In genomic region chr15:73273181-73274002, GRCh38 we compare ENCODE assay signal across 8 cellular contexts.
DNase-seq lines count a peak whose midpoint lies in the region; ATAC-seq and TF ChIP-seq lines count a peak whose summit lies in the region.

No MANE protein-coding gene starts in this region.

- no peaks in the 10 kb centered on the region for H3K36me3 ChIP-seq in neutrophil

- no peaks in the 10 kb centered on the region for H3K4me1 ChIP-seq in neutrophil (ENCODE audit: control insufficient read depth in 1 of 2, insufficient read depth in 1 of 2, low read depth in 1 of 2, low read length in 1 of 2)

- no peak for ATAC-seq in HG03442 (IDR thresholded peaks at IDR 0.05; ENCODE audit: unreplicated experiment)

- H3K4me3 ChIP-seq in HL-60 (replicated peaks; ENCODE audit: insufficient read depth, low read length) (no peak overlapping the region), fibroblast of villous mesenchyme (ENCODE audit: low read depth, low read length) (no peak overlapping the region), neutrophil (ENCODE audit: low read depth in 1 of 2, low read length in 1 of 2) (no peak overlapping the region)

- no peaks in the 10 kb centered on the region for H3K9me3 ChIP-seq in neutrophil

- no peak overlapping the region for H3K27ac ChIP-seq in HL-60 (replicated peaks)
- no peak overlapping the region for H3K27ac ChIP-seq in neutrophil

- no peaks in the 10 kb centered on the region for H3K27me3 ChIP-seq in HL-60 (ENCODE audit: insufficient read depth, poor library complexity, severe bottlenecking)
- H3K27me3 ChIP-seq in neutrophil = peaks cover 55% of the 10 kb centered on the region

- DNase-seq in DMS53 (lab: John Stamatoyannopoulos, UW) = peak; percentile 73
- DNase-seq in HL-60 (ENCODE audit: low read depth in 1 of 2, low spot score in 1 of 2) = peak in 1 of 2 experiments; percentile 54
- peak; percentile 52 for DNase-seq in NOMO-1 treated with DMSO at 0.1 percent for 48 hours (lab: John Stamatoyannopoulos, UW; ENCODE audit: unreplicated experiment)
- peak; percentile 51 to 57 for DNase-seq in activated T-cell treated with anti-CD3 and anti-CD28 coated beads, Interleukin-2, amount 50 U/mL, for 48 hours
- DNase-seq in fibroblast of villous mesenchyme (ENCODE audit: low read depth) = peak; percentile 69
- DNase-seq in ureter (ENCODE audit: low spot score) = peak; percentile 51

- peak; percentile 62 for TF ChIP-seq CTCF in HL-60 (IDR thresholded peaks at IDR 0.05; ENCODE audit: insufficient read depth, low read length)
- peak; percentile 82 for TF ChIP-seq CTCF in fibroblast of villous mesenchyme (IDR thresholded peaks at IDR 0.05; ENCODE audit: insufficient read depth, low read depth, low read length)
- TF ChIP-seq CTCF in neutrophil (IDR thresholded peaks at IDR 0.05) = peak; percentile 59
